14 cellular contexts compared by ENCODE assay signal in the genomic region with DNA sequence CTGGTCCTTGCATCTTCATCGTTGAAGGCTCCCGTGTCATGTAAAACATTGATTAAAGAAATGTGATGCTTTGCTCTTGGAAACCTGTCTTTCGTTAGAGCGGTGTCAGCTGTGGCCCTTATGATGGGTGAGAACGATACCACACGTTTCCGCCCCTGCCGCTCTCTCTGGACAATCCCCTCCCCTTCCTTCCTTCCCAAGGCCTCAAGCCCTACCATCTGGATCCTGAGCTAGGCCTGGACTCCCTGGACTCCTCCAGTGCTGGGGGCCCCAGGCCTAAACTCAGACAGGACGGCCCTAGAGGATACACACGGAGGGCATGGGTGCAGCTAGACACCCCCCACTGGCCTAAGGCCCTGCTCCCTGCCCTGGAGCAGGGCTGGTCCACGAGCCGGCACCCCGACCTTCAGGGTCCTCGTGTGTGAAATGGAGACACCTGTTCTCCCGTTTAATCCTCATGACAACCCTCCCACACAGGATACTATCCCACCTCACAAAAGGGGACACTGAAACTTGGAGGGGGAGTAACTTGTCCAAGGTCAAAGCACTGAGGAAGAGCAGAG. TPM values are rescaled to one million over a fixed set of nuclear protein-coding genes. Genes with fewer than 3 reads are reported as not detected.
A peak's percentile ranks its signal among the peaks of the same experiment; 100 is the strongest.
DNase-seq lines count a peak whose midpoint lies in the region; ATAC-seq, FAIRE-seq and TF ChIP-seq lines count a peak whose summit lies in the region.
"Had no signal": no experiment of that assay in that cellular context is flagged by ENCODE, and none has a peak within 500 bp of the region (broad histone marks: within the 10 kb centered on the region; RNA-seq: fewer than 3 reads in every experiment).

No MANE protein-coding gene starts in this region.

- WGBS in A549 (ENCODE audit: missing lambda C conversion rate): 90% methylated on average over 10 of the region's 15 CpGs
- WGBS in smooth muscle cell (ENCODE audit: low lambda C conversion rate): 85% methylated on average over 15 of the region's 15 CpGs

- TF ChIP-seq EP300 in A549 (IDR thresholded peaks at IDR 0.05): no peak

- ATAC-seq in A549: no peak
- peak; percentile 50 for ATAC-seq in HG02610 (IDR thresholded peaks at IDR 0.05; ENCODE audit: unreplicated experiment)
- ATAC-seq in naive thymus-derived CD8-positive, alpha-beta T cell: peak in 1 of 2 donors; percentile 39
- no peak for ATAC-seq in activated CD4-positive, alpha-beta T cell treated with anti-CD3 and anti-CD28 coated beads for 36 hours

- no peaks in the 10 kb centered on the region for H3K9me3 ChIP-seq in A549
- no peaks in the 10 kb centered on the region for H3K9me3 ChIP-seq in smooth muscle cell (replicated peaks; ENCODE audit: low read depth)

- no peaks in the 10 kb centered on the region for H3K36me3 Mint-ChIP-seq in brain
- H3K36me3 Mint-ChIP-seq in naive thymus-derived CD8-positive, alpha-beta T cell: no peaks in the 10 kb centered on the region
- no peaks in the 10 kb centered on the region for H3K36me3 Mint-ChIP-seq in activated CD4-positive, alpha-beta T cell treated with anti-CD3 and anti-CD28 coated beads for 36 hours (ENCODE audit: low read depth)

- no peak for DNase-seq in A549 (ENCODE audit: low read depth in 1 of 2, low spot score in 1 of 2)
- peak in 1 of 10 donors; percentile 59 for DNase-seq in naive thymus-derived CD8-positive, alpha-beta T cell
- no peak for DNase-seq in smooth muscle cell (lab: John Stamatoyannopoulos, UW; ENCODE audit: unreplicated experiment)
- no peak for DNase-seq in activated CD4-positive, alpha-beta T cell treated with anti-CD3 and anti-CD28 coated beads for 36 hours
- no peak for DNase-seq in NK-92 treated with Interleukin-12 subunit alpha and Interleukin-12 subunit beta, amount 100 ng/mL, for 24 hours (lab: John Stamatoyannopoulos, UW)
- DNase-seq in NCI-H69 (lab: John Stamatoyannopoulos, UW): no peak
- DNase-seq: activated CD4-positive, alpha-beta T cell treated with anti-CD3 and anti-CD28 coated beads, Interleukin-2, amount 50 U/mL, for 1 hour; activated gamma-delta T cell treated with Interleukin-2 at 50 U/mL for 16 hours; DMS79; KBM-7; NCI-H2029 had no signal

- H3K4me2 ChIP-seq in A549: peak overlapping the region; percentile 53; the same call in 2 of the 3 replicates
- H3K4me2 ChIP-seq in smooth muscle cell: no peak overlapping the region

- H3K27me3 ChIP-seq in smooth muscle cell (ENCODE audit: low read depth): no peaks in the 10 kb centered on the region

- H3K4me1 Mint-ChIP-seq in brain: peaks cover 75% of the 10 kb centered on the region
- H3K4me1 Mint-ChIP-seq in naive thymus-derived CD8-positive, alpha-beta T cell: peaks cover 9 to 17% (median 11%) of the 10 kb centered on the region in 4 donors
- peaks cover 4% of the 10 kb centered on the region for H3K4me1 Mint-ChIP-seq in activated CD4-positive, alpha-beta T cell treated with anti-CD3 and anti-CD28 coated beads for 36 hours

- intact Hi-C loops in activated CD4-positive, alpha-beta T cell treated with anti-CD3 and anti-CD28 coated beads for 36 hours (cut with DNase I, micrococcal nuclease): no loop called here

- POLR2A ChIA-PET in A549 (lab: Yijun Ruan, JAX): no interaction called here
- POLR2A ChIA-PET in naive thymus-derived CD8-positive, alpha-beta T cell (lab: Charles Lee): interaction anchor here (1.1 to 1.9 kb wide), 2 partner anchors 9 to 13 kb away, joined by 3 to 8 read pairs; no protein-coding TSS in a partner anchor
- POLR2A ChIA-PET in activated CD4-positive, alpha-beta T cell treated with anti-CD3 and anti-CD28 coated beads for 36 hours (lab: Charles Lee): no interaction called here

- CTCF ChIA-PET in A549 (lab: Yijun Ruan, JAX): interaction anchor here (1.8 kb wide), 1 partner anchor 44 kb away, joined by 4 read pairs; no protein-coding TSS in a partner anchor
- CTCF ChIA-PET in activated CD4-positive, alpha-beta T cell treated with anti-CD3 and anti-CD28 coated beads for 36 hours (lab: Charles Lee): no interaction called here

- peak overlapping the region in 1 of 5 experiments; percentile 9 for H3K4me3 Mint-ChIP-seq in brain
- H3K4me3 Mint-ChIP-seq in naive thymus-derived CD8-positive, alpha-beta T cell: peak overlapping the region in 4 of 10 donors; percentile 2 to 54 (median 28)
- no peak overlapping the region for H3K4me3 Mint-ChIP-seq in activated CD4-positive, alpha-beta T cell treated with anti-CD3 and anti-CD28 coated beads for 36 hours

- peak overlapping the region in 1 of 2 experiments; percentile 83; a peak in 4 of 6 replicates for H3K27ac ChIP-seq in A549
- no peak overlapping the region for H3K27ac ChIP-seq in smooth muscle cell (ENCODE audit: low read depth)

- no peak for TF ChIP-seq POLR2A in A549 (IDR thresholded peaks at IDR 0.05; ENCODE audit: low read length)

- no peak overlapping the region for H3K4me3 ChIP-seq in A549
- H3K4me3 ChIP-seq in smooth muscle cell: no peak overlapping the region

- TF ChIP-seq RAD21 in A549 (conservative IDR thresholded peaks at IDR 0.05 in 1 of 2, IDR thresholded peaks at IDR 0.05 in 1 of 2): no peak

- peaks cover 3% of the 10 kb centered on the region for H3K27me3 Mint-ChIP-seq in brain
- H3K27me3 Mint-ChIP-seq in naive thymus-derived CD8-positive, alpha-beta T cell: peaks cover 0 to 1% (median 0%) of the 10 kb centered on the region in 5 donors
- H3K27me3 Mint-ChIP-seq in activated CD4-positive, alpha-beta T cell treated with anti-CD3 and anti-CD28 coated beads for 36 hours: no peaks in the 10 kb centered on the region

- FAIRE-seq in A549 (lab: Jason Lieb, UNC): no peak
- FAIRE-seq: islet of Langerhans had no signal

- no peak overlapping the region for H2AFZ ChIP-seq in smooth muscle cell (ENCODE audit: low read depth)

- H3K4me1 ChIP-seq in A549 (peaks cover 40% of the 10 kb centered on the region), smooth muscle cell (ENCODE audit: low read depth) (peaks cover 20% of the 10 kb centered on the region)

- no peaks in the 10 kb centered on the region for H3K9me3 Mint-ChIP-seq in brain
- no peaks in the 10 kb centered on the region for H3K9me3 Mint-ChIP-seq in naive thymus-derived CD8-positive, alpha-beta T cell
- no peaks in the 10 kb centered on the region for H3K9me3 Mint-ChIP-seq in activated CD4-positive, alpha-beta T cell treated with anti-CD3 and anti-CD28 coated beads for 36 hours (ENCODE audit: low read depth)

- H3K9ac ChIP-seq in smooth muscle cell (ENCODE audit: low read depth): no peak overlapping the region

- peak overlapping the region in 3 of 5 experiments; percentile 40 to 70 (median 64) for H3K27ac Mint-ChIP-seq in brain
- peak overlapping the region in 6 of 10 donors; percentile 44 to 91 (median 71) for H3K27ac Mint-ChIP-seq in naive thymus-derived CD8-positive, alpha-beta T cell
- no peak overlapping the region for H3K27ac Mint-ChIP-seq in activated CD4-positive, alpha-beta T cell treated with anti-CD3 and anti-CD28 coated beads for 36 hours

- H3F3A ChIP-seq in smooth muscle cell (ENCODE audit: low read depth): peaks cover 2% of the 10 kb centered on the region

- peaks cover 62% of the 10 kb centered on the region for H3K79me2 ChIP-seq in smooth muscle cell (ENCODE audit: low read depth)

- H3K36me3 ChIP-seq in smooth muscle cell (ENCODE audit: low read depth): no peaks in the 10 kb centered on the region

- no peak for TF ChIP-seq CTCF in A549 (IDR thresholded peaks at IDR 0.05)
- TF ChIP-seq CTCF in brain (conservative IDR thresholded peaks at IDR 0.05): no peak
- TF ChIP-seq CTCF in smooth muscle cell (IDR thresholded peaks at IDR 0.05; ENCODE audit: borderline replicate concordance, insufficient read depth, poor library complexity, severe bottlenecking): no peak

- H4K20me1 ChIP-seq in smooth muscle cell (ENCODE audit: low read depth): peaks cover 100% of the 10 kb centered on the region

TF ChIP-seq in A549, 52 proteins besides CTCF, POLR2A, EP300 and RAD21 (continues in another document):
- TF ChIP-seq TFCP2L1 (CRISPR knock-in tag; IDR thresholded peaks at IDR 0.05) (no peak), FOSB (CRISPR knock-in tag; IDR thresholded peaks at IDR 0.05) (no peak), RARB (CRISPR knock-in tag; IDR thresholded peaks at IDR 0.05) (no peak), ZNF302 (CRISPR knock-in tag; IDR thresholded peaks at IDR 0.05) (no peak), MAZ (IDR thresholded peaks at IDR 0.05; ENCODE audit: borderline replicate concordance, low read depth, low read length) (no peak)

RNA-seq across cellular contexts. Expression of a gene that starts 13.2 kb away (rescaled TPM):
- polyA plus RNA-seq in A549 (2011; rRNA removed) (12.4 and 15.5 TPM in 2 replicates), A549 (2017; fragmentation: RNase III; extraction: RNeasy Plus Mini Kit Qiagen cat#74134 plus additional on column Dnase treatment) (32.3 to 41.5 TPM (median 34.1 TPM) in 3 replicates), brain (ENCODE audit: insufficient read depth, low read depth, low replicate concordance) (145 TPM), smooth muscle cell (31.9 and 32.4 TPM in 2 replicates)
- polyA plus RNA-seq in A549 (2012; cell fraction: cytosol; rRNA removed): 38.5 and 38.9 TPM in 2 replicates
- polyA plus RNA-seq in A549 (2012; cell fraction: nucleus; rRNA removed): 35.0 and 42.2 TPM in 2 replicates
- 14.2 and 15.8 TPM in 2 replicates for polyA minus RNA-seq in A549 (2011; rRNA and poly(A)+ RNA removed)
- 100 to 1,000 TPM; 130 to 132 TPM for total RNA-seq in naive thymus-derived CD8-positive, alpha-beta T cell
- 100 to 1,000 TPM; 156 to 189 (median 167) TPM for polyA plus RNA-seq in naive thymus-derived CD8-positive, alpha-beta T cell
- total RNA-seq in smooth muscle cell: 20.0 and 25.4 TPM in 2 replicates
- 10 to 100 TPM; 65.2 to 71.0 TPM for total RNA-seq in activated CD4-positive, alpha-beta T cell treated with anti-CD3 and anti-CD28 coated beads for 36 hours
